2 cellular contexts compared by ENCODE assay signal in the genomic region with DNA sequence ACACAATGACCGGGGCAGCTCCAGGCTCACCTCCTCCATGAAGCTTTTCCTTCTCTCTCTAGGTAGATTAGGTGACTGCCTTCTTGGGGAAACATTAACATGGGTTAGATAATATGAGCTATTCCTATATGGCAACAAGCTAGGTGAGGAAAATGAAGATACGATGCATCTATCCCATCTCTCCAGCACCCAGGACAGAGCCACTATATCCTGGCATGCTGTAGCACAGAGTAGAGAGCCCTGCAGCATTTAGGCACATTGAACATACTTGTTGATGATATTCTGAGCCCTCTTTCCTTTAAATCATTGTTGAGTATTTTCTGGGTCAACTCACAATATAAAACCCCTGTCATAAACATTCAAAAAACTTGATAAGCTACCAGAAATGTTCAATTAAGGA.
TF ChIP-seq lines count a peak whose summit lies in the region.

No MANE protein-coding gene starts in this region.

TF ChIP-seq in GM23338, 12 proteins besides CTCF, POLR2A, EP300 and RAD21:
- TF ChIP-seq, protein P1, sequence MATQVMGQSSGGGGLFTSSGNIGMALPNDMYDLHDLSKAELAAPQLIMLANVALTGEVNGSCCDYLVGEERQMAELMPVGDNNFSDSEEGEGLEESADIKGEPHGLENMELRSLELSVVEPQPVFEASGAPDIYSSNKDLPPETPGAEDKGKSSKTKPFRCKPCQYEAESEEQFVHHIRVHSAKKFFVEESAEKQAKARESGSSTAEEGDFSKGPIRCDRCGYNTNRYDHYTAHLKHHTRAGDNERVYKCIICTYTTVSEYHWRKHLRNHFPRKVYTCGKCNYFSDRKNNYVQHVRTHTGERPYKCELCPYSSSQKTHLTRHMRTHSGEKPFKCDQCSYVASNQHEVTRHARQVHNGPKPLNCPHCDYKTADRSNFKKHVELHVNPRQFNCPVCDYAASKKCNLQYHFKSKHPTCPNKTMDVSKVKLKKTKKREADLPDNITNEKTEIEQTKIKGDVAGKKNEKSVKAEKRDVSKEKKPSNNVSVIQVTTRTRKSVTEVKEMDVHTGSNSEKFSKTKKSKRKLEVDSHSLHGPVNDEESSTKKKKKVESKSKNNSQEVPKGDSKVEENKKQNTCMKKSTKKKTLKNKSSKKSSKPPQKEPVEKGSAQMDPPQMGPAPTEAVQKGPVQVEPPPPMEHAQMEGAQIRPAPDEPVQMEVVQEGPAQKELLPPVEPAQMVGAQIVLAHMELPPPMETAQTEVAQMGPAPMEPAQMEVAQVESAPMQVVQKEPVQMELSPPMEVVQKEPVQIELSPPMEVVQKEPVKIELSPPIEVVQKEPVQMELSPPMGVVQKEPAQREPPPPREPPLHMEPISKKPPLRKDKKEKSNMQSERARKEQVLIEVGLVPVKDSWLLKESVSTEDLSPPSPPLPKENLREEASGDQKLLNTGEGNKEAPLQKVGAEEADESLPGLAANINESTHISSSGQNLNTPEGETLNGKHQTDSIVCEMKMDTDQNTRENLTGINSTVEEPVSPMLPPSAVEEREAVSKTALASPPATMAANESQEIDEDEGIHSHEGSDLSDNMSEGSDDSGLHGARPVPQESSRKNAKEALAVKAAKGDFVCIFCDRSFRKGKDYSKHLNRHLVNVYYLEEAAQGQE (IDR thresholded peaks at IDR 0.05; ENCODE audit: unreplicated experiment), result peak; percentile 25
- TF ChIP-seq ZNF331 (CRISPR knock-in tag; IDR thresholded peaks at IDR 0.05; ENCODE audit: low read depth), result no peak

TF ChIP-seq in SK-N-SH, 30 proteins besides CTCF, POLR2A, EP300 and RAD21 (continued from another document):
- TF ChIP-seq NFIC (IDR thresholded peaks at IDR 0.05; ENCODE audit: borderline replicate concordance), result no peak
